ENCODE assay signal across 28 cellular contexts in the genomic region with DNA sequence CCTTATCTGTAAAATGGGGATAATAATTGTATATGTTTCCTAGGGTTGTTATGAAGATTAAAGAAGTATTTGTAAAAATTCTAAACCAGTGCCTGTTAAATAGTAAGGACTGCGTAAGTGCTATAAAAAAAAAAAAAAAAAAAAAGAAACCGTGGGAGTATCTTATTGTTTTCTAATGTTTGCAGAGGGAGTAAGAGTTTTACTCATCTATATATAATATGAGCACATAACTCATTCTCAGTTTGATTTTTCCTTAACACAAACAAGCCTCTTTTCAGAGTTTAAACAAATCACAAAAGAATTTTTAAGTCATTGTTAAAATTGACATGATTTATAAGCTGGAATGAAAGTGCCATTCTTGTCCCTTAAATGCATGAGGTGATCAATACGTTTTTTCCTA.
"Had no signal": no experiment of that assay in that cellular context is flagged by ENCODE, and none has a peak within 500 bp of the region (broad histone marks: within the 10 kb centered on the region; RNA-seq: fewer than 3 reads in every experiment).

No MANE protein-coding gene starts in this region.

- FAIRE-seq: TTC549 had no signal

- H3K4me3 ChIP-seq: ascending aorta, body of pancreas, breast epithelium had no signal

- H3K9me3 ChIP-seq: ascending aorta, body of pancreas, breast epithelium had no signal

- DNase-seq: activated B cell treated with CpG ODN at 0.5 μM for 24 hours; activated CD4-positive, alpha-beta memory T cell treated with anti-CD3 and anti-CD28 coated beads, Interleukin-2, amount 10 ng/mL, durations not matched to agents 7 days and 5 days; activated CD4-positive, alpha-beta T cell treated with anti-CD3 and anti-CD28 coated beads for 1 hour; activated CD4-positive, alpha-beta T cell treated with anti-CD3 and anti-CD28 coated beads for 36 hours; activated CD4-positive, alpha-beta T cell treated with anti-CD3 and anti-CD28 coated beads for 48 hours; activated CD4-positive, alpha-beta T cell treated with anti-CD3 and anti-CD28 coated beads, Interleukin-2, amount 10 ng/mL, durations not matched to agents 7 days and 5 days; activated CD4-positive, alpha-beta T cell treated with anti-CD3 and anti-CD28 coated beads, Interleukin-2, amount 50 U/mL, for 48 hours; activated CD8-positive, alpha-beta memory T cell treated with anti-CD3 and anti-CD28 coated beads for 24 hours; activated CD8-positive, alpha-beta memory T cell treated with anti-CD3 and anti-CD28 coated beads, Interleukin-2, amount 10 ng/mL, durations not matched to agents 7 days and 5 days; activated CD8-positive, alpha-beta memory T cell treated with anti-CD3 and anti-CD28 coated beads, Interleukin-2, amount 50 U/mL, for 48 hours; activated CD8-positive, alpha-beta T cell treated with anti-CD3 and anti-CD28 coated beads, Interleukin-2, amount 10 ng/mL, durations not matched to agents 7 days and 5 days; activated effector memory CD4-positive, alpha-beta T cell treated with Interleukin-2 at 50 U/mL for 16 hours; activated gamma-delta T cell; activated naive CD4-positive, alpha-beta T cell treated with anti-CD3 and anti-CD28 coated beads, Interleukin-2, amount 10 ng/mL, durations not matched to agents 7 days and 5 days; activated naive CD4-positive, alpha-beta T cell treated with Interleukin-2 at 50 U/mL for 16 hours; activated naive CD8-positive, alpha-beta T cell treated with anti-CD3 and anti-CD28 coated beads, Interleukin-2, amount 10 ng/mL, durations not matched to agents 7 days and 5 days; activated naive CD8-positive, alpha-beta T cell treated with anti-CD3 and anti-CD28 coated beads, Interleukin-2, amount 50 U/mL, for 24 hours; activated T-cell treated with anti-CD3 and anti-CD28 coated beads, Interleukin-2, amount 50 U/mL, for 24 hours; activated T-cell treated with anti-CD3 and anti-CD28 coated beads, Interleukin-2, amount 50 U/mL, for 48 hours; amniotic stem cell; body of pancreas; brain microvascular endothelial cell; central memory CD4-positive, alpha-beta T cell; T-helper 9 cell had no signal

- H3K27ac ChIP-seq: ascending aorta, body of pancreas, brain microvascular endothelial cell, breast epithelium, VCaP had no signal

- H3K27me3 ChIP-seq: ascending aorta, body of pancreas, brain microvascular endothelial cell had no signal

- ATAC-seq: activated CD4-positive, alpha-beta T cell treated with anti-CD3 and anti-CD28 coated beads for 36 hours; activated CD8-positive, alpha-beta memory T cell treated with anti-CD3 and anti-CD28 coated beads, Interleukin-2, amount 10 ng/mL, durations not matched to agents 7 days and 5 days; activated CD8-positive, alpha-beta T cell treated with anti-CD3 and anti-CD28 coated beads, Interleukin-2, amount 10 ng/mL, durations not matched to agents 7 days and 5 days; activated naive CD8-positive, alpha-beta T cell treated with anti-CD3 and anti-CD28 coated beads, Interleukin-2, amount 50 U/mL, for 24 hours; body of pancreas had no signal

- H3K36me3 ChIP-seq: ascending aorta, brain microvascular endothelial cell, breast epithelium had no signal

- H3K4me1 ChIP-seq: body of pancreas, breast epithelium had no signal
